ENCODE assay signal across 18 cellular contexts in genomic region chr2:143121079-143121478, GRCh38. TPM values are rescaled to one million over a fixed set of nuclear protein-coding genes. Genes with fewer than 3 reads are reported as not detected.
DNase-seq lines count a peak whose midpoint lies in the region; ATAC-seq, FAIRE-seq and TF ChIP-seq lines count a peak whose summit lies in the region.
"Had no signal": no experiment of that assay in that cellular context is flagged by ENCODE, and none has a peak within 500 bp of the region (broad histone marks: within the 10 kb centered on the region; RNA-seq: fewer than 3 reads in every experiment).

No MANE protein-coding gene starts in this region.

- DNase-seq in GM12891 (ENCODE audit: insufficient read length, low spot score) = no peak
- DNase-seq in SK-N-MC (ENCODE audit: low read depth, low spot score) = no peak
- no peak for DNase-seq in ovary
- no peak for DNase-seq in left ventricle myocardium inferior
- no peak for DNase-seq in NCI-H2081 (lab: John Stamatoyannopoulos, UW)
- DNase-seq in DMS153 treated with DMSO at 0.1 percent for 48 hours (lab: John Stamatoyannopoulos, UW; ENCODE audit: unreplicated experiment) = no peak
- DNase-seq: activated effector memory CD4-positive, alpha-beta T cell treated with anti-CD3 and anti-CD28 coated beads, Interleukin-2, amount 50 U/mL, for 16 hours; CD4-positive, alpha-beta T cell; effector memory CD8-positive, alpha-beta T cell; foreskin melanocyte; MV-4-11; OCI-M1; stimulated activated CD4-positive, alpha-beta T cell treated with anti-CD3 and anti-CD28 coated beads, Interleukin-12 subunit alpha, Interleukin-12 subunit beta, amount 100 ng/mL, for 4 hours; T-cell; thyroid gland had no signal

- TF ChIP-seq CTCF in ovary (IDR thresholded peaks at IDR 0.05) (no peak), left ventricle myocardium inferior (IDR thresholded peaks at IDR 0.05; ENCODE audit: borderline replicate concordance) (no peak)

- H3K4me1 ChIP-seq in ovary (ENCODE audit: insufficient read depth) (no peaks in the 10 kb centered on the region), left ventricle myocardium inferior (no peaks in the 10 kb centered on the region)
- H3K4me1 ChIP-seq: thyroid gland had no signal

- ATAC-seq in GM18909 (IDR thresholded peaks at IDR 0.05; ENCODE audit: poor library complexity, unreplicated experiment) = peak; percentile 63
- peak; percentile 71 for ATAC-seq in HG02759 (IDR thresholded peaks at IDR 0.05; ENCODE audit: unreplicated experiment)
- ATAC-seq: effector memory CD8-positive, alpha-beta T cell had no signal

- 52 to 56% (median 55%) methylated on average over 1 of the region's 1 CpG for WGBS in ovary, 3 donors

- no peak for TF ChIP-seq POLR2A in GM12891 (IDR thresholded peaks at IDR 0.05; ENCODE audit: low read depth, low read length)
- TF ChIP-seq POLR2A in ovary (IDR thresholded peaks at IDR 0.05) = no peak

- peak; percentile 91 for FAIRE-seq in GM12891 (lab: Jason Lieb, UNC)
- FAIRE-seq: bronchial epithelial cell had no signal

- H3K9me3 ChIP-seq in SK-N-MC (ENCODE audit: low read depth, low read length) (no peaks in the 10 kb centered on the region), ovary (no peaks in the 10 kb centered on the region), left ventricle myocardium inferior (replicated peaks) (no peaks in the 10 kb centered on the region)
- H3K9me3 ChIP-seq: thyroid gland had no signal

- peak overlapping the region; percentile 34; the same call in 1 of the 2 replicates for H3K4me3 ChIP-seq in SK-N-MC
- H3K4me3 ChIP-seq in ovary = no peak overlapping the region
- no peak overlapping the region for H3K4me3 ChIP-seq in left ventricle myocardium inferior
- H3K4me3 ChIP-seq: thyroid gland had no signal

- peak overlapping the region; percentile 49; the same call in 1 of the 2 replicates for H3K27ac ChIP-seq in SK-N-MC
- H3K27ac ChIP-seq in ovary = no peak overlapping the region
- no peak overlapping the region for H3K27ac ChIP-seq in left ventricle myocardium inferior (replicated peaks)
- H3K27ac ChIP-seq: thyroid gland had no signal

- H3K9ac ChIP-seq in SK-N-MC (ENCODE audit: insufficient read length) = no peak overlapping the region

- H3K36me3 ChIP-seq in SK-N-MC (ENCODE audit: insufficient read depth, low read length) = no peaks in the 10 kb centered on the region
- no peaks in the 10 kb centered on the region for H3K36me3 ChIP-seq in ovary
- no peaks in the 10 kb centered on the region for H3K36me3 ChIP-seq in left ventricle myocardium inferior
- H3K36me3 ChIP-seq: thyroid gland had no signal

- no peaks in the 10 kb centered on the region for H3K27me3 ChIP-seq in ovary
- H3K27me3 ChIP-seq in left ventricle myocardium inferior (ENCODE audit: low read depth) = no peaks in the 10 kb centered on the region
- H3K27me3 ChIP-seq: thyroid gland had no signal

- intact Hi-C loops in ovary (cut with DNase I) (no loop called here), left ventricle myocardium inferior (cut with micrococcal nuclease) (no loop called here)

- TF ChIP-seq EP300 in ovary (IDR thresholded peaks at IDR 0.05) = no peak

TF ChIP-seq in GM12891, 5 proteins besides CTCF, POLR2A, EP300 and RAD21:
- TF ChIP-seq POU2F2 (IDR thresholded peaks at IDR 0.05; ENCODE audit: low read depth, low read length) (no peak), SPI1 (IDR thresholded peaks at IDR 0.05; ENCODE audit: low read depth, low read length) (peak; percentile 54; the same call in 1 of the 2 replicates)

RNA-seq across cellular contexts. Expression of gene ARHGAP15, which starts 8.1 kb away (rescaled TPM):
- polyA plus RNA-seq in GM12891 (2012; ENCODE audit: low read depth, missing spikeins) = 56.8 TPM
- total RNA-seq in ovary (1 to 10 TPM; 1.5 to 5.9 (median 2.4) TPM), left ventricle myocardium inferior (7.0 TPM)
- 1 to 10 TPM; 2.6 to 10.0 TPM for polyA plus RNA-seq in ovary
- total RNA-seq: bronchial epithelial cell had no signal
